In the genomic region with DNA sequence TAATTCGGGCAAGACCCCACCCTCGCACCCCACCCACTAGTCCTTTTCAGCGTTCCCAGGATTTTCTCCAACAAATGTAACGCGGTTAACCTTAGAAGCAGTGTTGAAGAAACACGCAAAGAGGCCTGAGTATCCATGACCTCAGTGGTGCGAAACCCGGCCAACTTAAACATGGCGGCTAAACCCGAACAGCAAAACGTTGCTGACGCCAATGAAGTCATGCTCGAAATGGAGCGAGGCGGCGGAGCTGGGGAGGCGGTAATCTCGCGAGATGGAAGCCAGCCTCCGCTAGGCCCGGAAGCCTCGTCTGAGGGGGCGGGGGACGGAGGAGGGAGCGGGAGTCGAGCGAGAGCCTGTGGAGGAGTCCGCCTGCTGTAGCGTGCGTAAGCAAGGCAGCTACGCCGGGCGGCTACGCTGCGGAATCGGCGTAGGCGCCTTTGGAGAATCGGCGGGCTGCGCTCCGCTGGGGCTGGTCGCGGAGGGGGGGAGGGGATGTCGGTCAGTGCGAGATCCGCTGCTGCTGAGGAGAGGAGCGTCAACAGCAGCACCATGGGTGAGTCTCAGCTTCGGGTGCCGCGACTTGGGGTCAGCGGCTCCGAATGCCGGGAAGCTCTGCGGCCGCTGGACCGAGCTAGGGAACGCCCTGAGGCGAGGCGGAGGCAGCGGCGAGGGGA, we compare ENCODE assay signal across 8 cellular contexts. TPM values are rescaled to one million over a fixed set of nuclear protein-coding genes. Genes with fewer than 3 reads are reported as not detected.
DNase-seq lines count a peak whose midpoint lies in the region; ATAC-seq and TF ChIP-seq lines count a peak whose summit lies in the region.

Gene SEPTIN7, plus strand, starts transcription at position 340 of the 674 bp plus-strand sequence. Its CDS starts 153 bp downstream, at position 493.

- H3K27ac ChIP-seq in Karpas-422 (ENCODE audit: low read length), result peak within 1 kb of the TSS; percentile 80
- H3K27ac ChIP-seq in esophagus muscularis mucosa (replicated peaks in 1 of 4), result peak within 1 kb of the TSS; percentile 96 to 99 (median 98)

- no peaks in the 10 kb centered on the region; the same call in 1 of the 2 replicates for H3K9me3 ChIP-seq in Karpas-422 (ENCODE audit: low read length)
- H3K9me3 ChIP-seq in esophagus muscularis mucosa, result no peaks in the 10 kb centered on the region

- no peak for TF ChIP-seq CTCF in esophagus muscularis mucosa (IDR thresholded peaks at IDR 0.05)

- H3K4me1 ChIP-seq in Karpas-422 (ENCODE audit: low read length), result peaks cover 28% of the 10 kb centered on the region
- H3K4me1 ChIP-seq in esophagus muscularis mucosa, result peaks cover 31 to 47% (median 44%) of the 10 kb centered on the region in 4 donors

- H3K79me2 ChIP-seq in Karpas-422 (ENCODE audit: low read length), result peaks cover 53% of the 10 kb centered on the region

- intact Hi-C loops in esophagus muscularis mucosa (cut with DNase I), result loop anchor here (2.0 to 5.0 kb wide), 4 partner anchors 41 to 106 kb away; partner anchors contain the start of gene HERPUD2

- H2AFZ ChIP-seq in Karpas-422 (ENCODE audit: low read length), result peak within 1 kb of the TSS; percentile 85

- no peaks in the 10 kb centered on the region for H3K9me2 ChIP-seq in Karpas-422 (replicated peaks; ENCODE audit: insufficient read depth, low read length)

- TF ChIP-seq EP300 in esophagus muscularis mucosa (IDR thresholded peaks at IDR 0.05), result no peak

- DNase-seq in DMS79 treated with DMSO at 0.1 percent for 48 hours (lab: John Stamatoyannopoulos, UW) (peak; percentile 94), Karpas-422 (peak; percentile 100), RKO (ENCODE audit: low spot score) (peak; percentile 97), activated T-helper 1 cell treated with Interleukin-2 at 50 U/mL for 16 hours (ENCODE audit: low read depth) (peak; percentile 98), esophagus muscularis mucosa (ENCODE audit: extremely low spot score) (peak; percentile 99), myocyte (ENCODE audit: low read depth) (peak; percentile 100)
- DNase-seq in stimulated activated CD8-positive, alpha-beta memory T cell treated with anti-CD3 and anti-CD28 coated beads, Interleukin-7, amount 100 ng/mL, for 48 hours (ENCODE audit: extremely low read depth in 1 of 2, low read depth in 1 of 2), result peak; percentile 98

- H3K27me3 ChIP-seq in Karpas-422 (ENCODE audit: low read length) (no peaks in the 10 kb centered on the region), esophagus muscularis mucosa (no peaks in the 10 kb centered on the region)

- H3K4me2 ChIP-seq in Karpas-422 (ENCODE audit: low read depth, low read length, poor library complexity, severe bottlenecking), result peak within 1 kb of the TSS; percentile 98

- H3K4me3 ChIP-seq in Karpas-422 (ENCODE audit: low read length) (peak within 1 kb of the TSS; percentile 96), esophagus muscularis mucosa (peak within 1 kb of the TSS; percentile 71 to 99 (median 96))

- WGBS in esophagus muscularis mucosa, result 0% methylated on average over 21 of the region's 62 CpGs

- TF ChIP-seq POLR2A in esophagus muscularis mucosa (IDR thresholded peaks at IDR 0.05; ENCODE audit: low read depth), result peak; percentile 36

- peaks cover 11% of the 10 kb centered on the region; the same call in 1 of the 2 replicates for H4K20me1 ChIP-seq in Karpas-422 (ENCODE audit: insufficient read depth, low read depth, low read length)

- H3K9ac ChIP-seq in Karpas-422 (ENCODE audit: low read length), result peak within 1 kb of the TSS; percentile 97

- H3K36me3 ChIP-seq in Karpas-422 (ENCODE audit: insufficient read depth, low read length) (peaks cover 9% of the 10 kb centered on the region; the same call in 1 of the 2 replicates), esophagus muscularis mucosa (no peaks in the 10 kb centered on the region)

- peak; percentile 87 for ATAC-seq in GM21825 (IDR thresholded peaks at IDR 0.05; ENCODE audit: unreplicated experiment)

RNA-seq across cellular contexts. Expression of gene SEPTIN7, which starts in this region (rescaled TPM):
- 125 and 263 TPM in 2 replicates for total RNA-seq in Karpas-422 (2014; rRNA removed; shearing (Covaris generic); ENCODE audit: low replicate concordance)
- total RNA-seq in esophagus muscularis mucosa, result 100 to 1,000 TPM; 262 to 353 (median 300) TPM
- total RNA-seq in myocyte, result 345 and 379 TPM in 2 replicates
- polyA plus RNA-seq in myocyte (2012), result 169 TPM

Comparison
In these comparisons a context has a peak if more than half of its experiments do, and no peak if none do; other contexts are left out.
1. Peak in every context shown above with its lines: DNase-seq, ATAC-seq, H3K4me3 ChIP-seq and H3K27ac ChIP-seq.